Comparison of ENCODE assay signal across 1 cellular context in the genomic region with DNA sequence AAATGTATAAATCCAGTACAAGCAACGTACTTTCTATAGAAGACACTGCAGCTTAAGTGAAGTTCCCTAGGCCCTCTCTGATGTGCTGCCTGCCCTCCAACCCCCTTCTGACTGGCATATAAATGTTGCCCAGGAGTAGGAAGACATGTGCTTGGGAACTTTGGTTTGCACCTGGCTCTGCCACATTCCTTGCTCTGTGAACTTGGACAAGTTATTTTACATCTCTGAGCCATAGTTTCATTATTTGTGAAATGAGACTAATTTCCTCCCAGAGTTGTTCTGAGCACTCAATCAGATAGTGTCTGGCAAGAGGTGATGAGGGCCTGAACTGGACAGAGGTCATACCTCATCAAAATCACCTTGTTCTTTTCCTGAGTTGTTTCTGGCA.
TF ChIP-seq lines count a peak whose summit lies in the region.

No MANE protein-coding gene starts in this region.

TF ChIP-seq in IMR-90, 13 proteins besides CTCF, POLR2A, EP300 and RAD21:
- no peak for TF ChIP-seq RCOR1 (IDR thresholded peaks at IDR 0.05; ENCODE audit: insufficient replicate concordance, low read length)
- TF ChIP-seq MAFK (IDR thresholded peaks at IDR 0.05; ENCODE audit: low read depth, low read length) = no peak
- no peak for TF ChIP-seq MXI1 (IDR thresholded peaks at IDR 0.05; ENCODE audit: borderline replicate concordance, low read depth, low read length)
